Comparison of ENCODE assay signal across 30 cellular contexts in genomic region chr4:181938641-181939040, GRCh38.
"Had no signal": no experiment of that assay in that cellular context is flagged by ENCODE, and none has a peak within 500 bp of the region (broad histone marks: within the 10 kb centered on the region; RNA-seq: fewer than 3 reads in every experiment).

No MANE protein-coding gene starts in this region.

- H3K9me3 ChIP-seq: ascending aorta, breast epithelium had no signal

- DNase-seq: activated CD4-positive, alpha-beta memory T cell treated with anti-CD3 and anti-CD28 coated beads for 36 hours; activated CD4-positive, alpha-beta T cell treated with anti-CD3 and anti-CD28 coated beads for 1 hour; activated CD4-positive, alpha-beta T cell treated with anti-CD3 and anti-CD28 coated beads for 36 hours; activated CD4-positive, alpha-beta T cell treated with anti-CD3 and anti-CD28 coated beads, Interleukin-2, amount 10 ng/mL, durations not matched to agents 24 days and 14 days; activated CD4-positive, alpha-beta T cell treated with anti-CD3 and anti-CD28 coated beads, Interleukin-2, amount 50 U/mL, for 1 hour; activated CD4-positive, alpha-beta T cell treated with anti-CD3 and anti-CD28 coated beads, Interleukin-2, amount 50 U/mL, for 4 hours; activated CD4-positive, CD25-positive, alpha-beta regulatory T cell; activated CD8-positive, alpha-beta memory T cell treated with anti-CD3 and anti-CD28 coated beads, Interleukin-2, amount 50 U/mL, for 4 hours; activated CD8-positive, alpha-beta T cell treated with anti-CD3 and anti-CD28 coated beads for 36 hours; activated effector memory CD4-positive, alpha-beta T cell treated with anti-CD3 and anti-CD28 coated beads, Interleukin-2, amount 50 U/mL, for 16 hours; activated gamma-delta T cell treated with Interleukin-2 at 50 U/mL for 16 hours; activated naive CD4-positive, alpha-beta T cell; activated naive CD4-positive, alpha-beta T cell treated with anti-CD3 and anti-CD28 coated beads, Interleukin-2, amount 10 ng/mL, durations not matched to agents 7 days and 5 days; activated naive CD8-positive, alpha-beta T cell treated with anti-CD3 and anti-CD28 coated beads, Interleukin-2, amount 10 ng/mL, durations not matched to agents 7 days and 5 days; activated naive CD8-positive, alpha-beta T cell treated with anti-CD3 and anti-CD28 coated beads, Interleukin-2, amount 50 U/mL, for 24 hours; activated T-cell treated with anti-CD3 and anti-CD28 coated beads for 4 hours; activated T-cell treated with anti-CD3 and anti-CD28 coated beads, Interleukin-2, amount 50 U/mL, for 1 hour; activated T-cell treated with anti-CD3 and anti-CD28 coated beads, Interleukin-2, amount 50 U/mL, for 4 hours; activated T-cell treated with anti-CD3 and anti-CD28 coated beads, Interleukin-2, amount 50 U/mL, for 72 hours; brain microvascular endothelial cell; central memory CD4-positive, alpha-beta T cell; SW 1271; T-helper 1 cell; T-helper 2 cell; T-helper 9 cell; WERI-Rb-1 had no signal

- H3K4me1 ChIP-seq: ascending aorta, breast epithelium had no signal

- H3K27me3 ChIP-seq: ascending aorta, brain microvascular endothelial cell, breast epithelium had no signal

- H3K36me3 ChIP-seq: ascending aorta, brain microvascular endothelial cell, breast epithelium, WERI-Rb-1 had no signal

- ATAC-seq: activated CD4-positive, alpha-beta T cell treated with anti-CD3 and anti-CD28 coated beads for 36 hours; activated CD4-positive, CD25-positive, alpha-beta regulatory T cell treated with anti-CD3 and anti-CD28 coated beads, Interleukin-2, amount 50 U/mL, for 24 hours; activated CD8-positive, alpha-beta T cell treated with anti-CD3 and anti-CD28 coated beads for 36 hours; activated naive CD8-positive, alpha-beta T cell treated with anti-CD3 and anti-CD28 coated beads, Interleukin-2, amount 50 U/mL, for 24 hours; activated T-cell treated with anti-CD3 and anti-CD28 coated beads, Interleukin-2, amount 50 U/mL, for 4 hours; activated T-cell treated with anti-CD3 and anti-CD28 coated beads, Interleukin-2, amount 50 U/mL, for 72 hours; activated T-helper 17 cell treated with anti-CD3 and anti-CD28 coated beads, Interleukin-2, amount 50 U/mL, for 72 hours had no signal

- H3K4me3 ChIP-seq: ascending aorta, breast epithelium had no signal

- H3K27ac ChIP-seq: ascending aorta, brain microvascular endothelial cell, breast epithelium, WERI-Rb-1 had no signal
